Comparison of ENCODE assay signal across 24 cellular contexts in the genomic region with DNA sequence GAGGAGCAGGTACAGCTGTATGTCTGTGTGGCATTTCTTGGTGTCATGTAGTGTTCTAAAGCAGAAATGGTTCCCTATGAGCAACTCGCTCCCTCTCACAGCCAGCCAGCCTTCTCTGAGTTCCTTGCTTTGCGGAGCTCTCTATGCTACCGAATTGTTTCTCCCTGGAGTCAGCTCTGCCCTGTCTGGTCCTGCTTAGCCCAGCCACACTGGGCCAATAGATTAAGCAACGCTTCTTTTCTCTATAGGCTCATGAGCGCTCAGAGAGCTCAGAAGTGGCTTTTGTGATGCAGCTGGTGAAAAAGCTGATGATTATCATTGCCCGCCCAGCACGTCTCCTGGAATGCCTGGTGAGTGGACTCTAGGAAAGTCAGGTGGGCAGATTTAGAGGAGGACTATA.
"Had no signal": no experiment of that assay in that cellular context is flagged by ENCODE, and none has a peak within 500 bp of the region (broad histone marks: within the 10 kb centered on the region; RNA-seq: fewer than 3 reads in every experiment).

No MANE protein-coding gene starts in this region.

- ATAC-seq: activated naive CD4-positive, alpha-beta T cell treated with anti-CD3 and anti-CD28 coated beads, Interleukin-2, amount 50 U/mL, for 72 hours; activated T-cell treated with anti-CD3 and anti-CD28 coated beads, Interleukin-2, amount 50 U/mL, for 72 hours; stimulated activated naive B cell treated with anti-CD40 and anti-IgM and Interleukin-4, amounts not matched to agents 10 μg/mL and 1 μg/mL and 100 μg/mL, for 72 hours had no signal

- H3K27me3 ChIP-seq: dorsolateral prefrontal cortex, gastroesophageal sphincter, ovary, suprapubic skin, tibial artery had no signal

- H3K4me2 ChIP-seq: smooth muscle cell had no signal

- H3K27ac ChIP-seq: coronary artery, dorsolateral prefrontal cortex, gastroesophageal sphincter, ovary, suprapubic skin, tibial artery had no signal

- DNase-seq: activated CD4-positive, alpha-beta T cell treated with anti-CD3 and anti-CD28 coated beads for 4 hours; activated CD4-positive, alpha-beta T cell treated with anti-CD3 and anti-CD28 coated beads, Interleukin-2, amount 50 U/mL, for 4 hours; activated naive CD4-positive, alpha-beta T cell; activated T-cell treated with anti-CD3 and anti-CD28 coated beads for 4 hours; activated T-cell treated with anti-CD3 and anti-CD28 coated beads, Interleukin-2, amount 50 U/mL, for 72 hours; dorsolateral prefrontal cortex; effector memory CD4-positive, alpha-beta T cell; hypothalamus; kidney glomerular epithelial cell; mammary epithelial cell; naive B cell; nephron progenitor cell; ovary; retina; stimulated activated CD4-positive, alpha-beta T cell treated with anti-CD3 and anti-CD28 coated beads, Interleukin-15, amount 100 ng/mL, for 24 hours; stimulated activated CD4-positive, alpha-beta T cell treated with anti-CD3 and anti-CD28 coated beads, Interleukin-2, amount 100 ng/mL, for 24 hours; stimulated activated naive B cell treated with anti-CD40 and anti-IgM and Interleukin-4, amounts not matched to agents 10 μg/mL and 1 μg/mL and 100 μg/mL, for 72 hours; T-helper 1 cell; tibial artery had no signal

- H3K4me1 ChIP-seq: gastroesophageal sphincter, suprapubic skin, tibial artery had no signal

- H3K4me3 ChIP-seq: coronary artery, dorsolateral prefrontal cortex, gastroesophageal sphincter, ovary, smooth muscle cell, suprapubic skin, tibial artery had no signal

- H3K36me3 ChIP-seq: ovary had no signal

- H3K9me3 ChIP-seq: gastroesophageal sphincter, ovary, suprapubic skin, tibial artery had no signal
